In the genomic region with DNA sequence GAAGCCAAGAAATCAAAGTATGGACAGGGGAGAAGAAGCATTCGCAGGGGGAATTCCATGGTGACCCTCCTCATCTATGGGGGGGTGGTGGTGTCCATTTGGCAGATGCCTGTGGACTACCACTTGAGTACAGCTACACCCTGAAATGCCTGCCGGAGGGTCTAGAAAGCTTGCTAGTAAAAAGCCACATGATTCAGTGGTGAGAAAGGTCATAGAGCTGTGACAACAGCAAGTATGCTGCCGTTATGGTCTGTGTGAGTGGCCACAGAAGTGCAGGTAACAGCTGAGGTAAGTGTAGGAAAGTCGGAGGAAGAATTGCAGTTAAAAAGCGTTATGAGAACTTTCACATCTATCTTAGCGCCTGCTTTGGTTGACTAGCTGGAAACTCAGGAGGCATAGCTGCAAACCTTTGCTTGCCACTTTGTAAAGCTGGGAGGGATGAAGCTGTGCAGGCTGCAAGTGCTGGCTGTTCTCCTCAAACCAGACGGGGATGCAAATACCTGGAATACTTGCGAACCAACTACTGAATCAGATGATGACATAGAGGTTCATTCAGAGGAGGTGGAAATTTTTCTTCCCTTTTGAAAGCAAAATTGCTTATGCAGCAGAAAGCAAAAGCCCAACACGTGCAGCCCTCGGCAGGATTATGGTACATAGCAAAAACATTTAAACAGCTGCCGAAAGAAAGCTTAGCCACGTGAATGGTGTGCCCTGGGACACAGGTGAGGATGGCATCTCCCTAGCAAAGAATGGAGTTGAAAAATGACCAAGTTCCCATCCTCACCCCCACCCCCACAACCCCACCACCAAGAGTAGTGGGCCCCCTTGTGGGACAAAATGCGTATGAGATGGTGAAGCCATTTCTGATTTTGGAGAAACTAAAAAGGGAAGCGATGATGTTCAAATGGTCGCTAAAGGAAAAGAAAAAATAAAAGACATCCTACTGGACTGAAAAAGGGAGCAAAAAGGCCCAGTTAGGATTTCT, we compare ENCODE assay signal across 20 cellular contexts.
"Had no signal": no experiment of that assay in that cellular context is flagged by ENCODE, and none has a peak within 500 bp of the region (broad histone marks: within the 10 kb centered on the region; RNA-seq: fewer than 3 reads in every experiment).

No MANE protein-coding gene starts in this region.

- H3K27me3 ChIP-seq: right atrium auricular region, transverse colon had no signal

- ATAC-seq: activated CD8-positive, alpha-beta T cell treated with anti-CD3 and anti-CD28 coated beads for 36 hours; activated T-cell treated with anti-CD3 and anti-CD28 coated beads, Interleukin-2, amount 50 U/mL, for 4 hours; natural killer cell treated with Interleukin-12 subunit alpha and Interleukin-12 subunit beta and Interleukin-15 and Interleukin-18, amount 100 ng/mL, for 72 hours; stimulated activated naive CD8-positive, alpha-beta T cell treated with anti-CD3 and anti-CD28 coated beads, Interleukin-15, Interleukin-2, amounts not matched to agents 100 U/mL and 50 U/mL, for 24 hours had no signal

- H3K4me3 ChIP-seq: right atrium auricular region, skin epidermis, transverse colon had no signal

- FAIRE-seq: astrocyte, bronchial epithelial cell, keratinocyte had no signal

- DNase-seq: activated CD4-positive, alpha-beta T cell treated with anti-CD3 and anti-CD28 coated beads for 48 hours; activated CD8-positive, alpha-beta T cell treated with anti-CD3 and anti-CD28 coated beads for 36 hours; activated effector memory CD4-positive, alpha-beta T cell treated with Interleukin-2 at 50 U/mL for 16 hours; activated naive CD4-positive, alpha-beta T cell treated with anti-CD3 and anti-CD28 coated beads, Interleukin-2, amount 50 U/mL, for 16 hours; activated T-cell treated with anti-CD3 and anti-CD28 coated beads, Interleukin-2, amount 50 U/mL, for 4 hours; effector memory CD4-positive, alpha-beta T cell; foreskin melanocyte; head of caudate nucleus; mesenchymal stem cell; nucleus accumbens; stimulated activated CD4-positive, alpha-beta T cell treated with anti-CD3 and anti-CD28 coated beads, Interleukin-4, amount 100 ng/mL, for 4 hours; stimulated activated CD8-positive, alpha-beta memory T cell treated with anti-CD3 and anti-CD28 coated beads, Interleukin-4, amount 100 ng/mL, for 48 hours; stimulated activated naive CD8-positive, alpha-beta T cell treated with anti-CD3 and anti-CD28 coated beads, Interleukin-15, Interleukin-2, amounts not matched to agents 100 U/mL and 50 U/mL, for 24 hours; transverse colon had no signal

- H3K36me3 ChIP-seq: right atrium auricular region, transverse colon had no signal
